In genomic region chr16:23843143-23843542, GRCh38 we compare ENCODE assay signal across 15 cellular contexts. TPM values are rescaled to one million over a fixed set of nuclear protein-coding genes. Genes with fewer than 3 reads are reported as not detected.
DNase-seq lines count a peak whose midpoint lies in the region; ATAC-seq lines count a peak whose summit lies in the region.
"Had no signal": no experiment of that assay in that cellular context is flagged by ENCODE, and none has a peak within 500 bp of the region (broad histone marks: within the 10 kb centered on the region; RNA-seq: fewer than 3 reads in every experiment).

No MANE protein-coding gene starts in this region.

- DNase-seq in CD8-positive, alpha-beta memory T cell = no peak
- DNase-seq in activated T-helper 1 cell treated with anti-CD3 and anti-CD28 coated beads, Interleukin-12 subunit alpha, Interleukin-12 subunit beta, Interleukin-2, Interleukin-4 antibody, amounts not matched to agents 30 ng/mL and 10 ng/mL and 1 ng/mL, durations not matched to agents 14 hours and 24 hours and 36 hours (ENCODE audit: low spot score) = no peak
- DNase-seq in ACHN (no peak), NCI-H1048 (lab: John Stamatoyannopoulos, UW) (no peak), aorta (no peak)
- DNase-seq: left cardiac atrium; naive thymus-derived CD4-positive, alpha-beta T cell; NCI-H526; stimulated activated CD4-positive, alpha-beta T cell treated with anti-CD3 and anti-CD28 coated beads, Interleukin-4, amount 100 ng/mL, for 24 hours had no signal

- H3K36me3 ChIP-seq in CD8-positive, alpha-beta memory T cell (ENCODE audit: insufficient read depth, low read length) = peaks cover 6% of the 10 kb centered on the region
- H3K36me3 ChIP-seq in aorta (ENCODE audit: control insufficient read depth in 1 of 2, insufficient read depth in 2 of 2, low read length in 1 of 2) = no peaks in the 10 kb centered on the region

- CTCF ChIA-PET in CD8-positive, alpha-beta memory T cell (lab: Charles Lee) = interaction anchor here (1.0 to 1.2 kb wide), 2 partner anchors 16 to 40 kb away, joined by 3 read pairs; no protein-coding TSS in a partner anchor

- H3K9me3 ChIP-seq in CD8-positive, alpha-beta memory T cell (ENCODE audit: low read length) = no peaks in the 10 kb centered on the region
- no peaks in the 10 kb centered on the region for H3K9me3 ChIP-seq in aorta (ENCODE audit: control insufficient read depth, low read length)

- no peaks in the 10 kb centered on the region for H3K9me3 Mint-ChIP-seq in CD8-positive, alpha-beta memory T cell
- no peaks in the 10 kb centered on the region for H3K9me3 Mint-ChIP-seq in activated T-helper 1 cell treated with anti-CD3 and anti-CD28 coated beads, Interleukin-12 subunit alpha, Interleukin-12 subunit beta, Interleukin-2, Interleukin-4 antibody, amounts not matched to agents 30 ng/mL and 10 ng/mL and 1 ng/mL, durations not matched to agents 14 hours and 24 hours and 36 hours
- H3K9me3 Mint-ChIP-seq: GM23338 had no signal

- peak overlapping the region; percentile 32 to 80 (median 52) for H3K27ac Mint-ChIP-seq in CD8-positive, alpha-beta memory T cell
- peak overlapping the region; percentile 93 for H3K27ac Mint-ChIP-seq in activated T-helper 1 cell treated with anti-CD3 and anti-CD28 coated beads, Interleukin-12 subunit alpha, Interleukin-12 subunit beta, Interleukin-2, Interleukin-4 antibody, amounts not matched to agents 30 ng/mL and 10 ng/mL and 1 ng/mL, durations not matched to agents 14 hours and 24 hours and 36 hours
- H3K27ac Mint-ChIP-seq: GM23338 had no signal

- intact Hi-C loops in activated T-helper 1 cell treated with anti-CD3 and anti-CD28 coated beads, Interleukin-12 subunit alpha, Interleukin-12 subunit beta, Interleukin-2, Interleukin-4 antibody, amounts not matched to agents 30 ng/mL and 10 ng/mL and 1 ng/mL, durations not matched to agents 14 hours and 24 hours and 36 hours (cut with micrococcal nuclease) = loop anchor here (2.0 to 10.0 kb wide), 4 partner anchors 168 to 1172 kb away; partner anchors contain the start of gene ARHGAP17
- intact Hi-C loops in aorta (cut with DNase I) = no loop called here

- H3K36me3 Mint-ChIP-seq in CD8-positive, alpha-beta memory T cell = peaks cover 0 to 42% (median 13%) of the 10 kb centered on the region in 3 donors
- peaks cover 65% of the 10 kb centered on the region for H3K36me3 Mint-ChIP-seq in activated T-helper 1 cell treated with anti-CD3 and anti-CD28 coated beads, Interleukin-12 subunit alpha, Interleukin-12 subunit beta, Interleukin-2, Interleukin-4 antibody, amounts not matched to agents 30 ng/mL and 10 ng/mL and 1 ng/mL, durations not matched to agents 14 hours and 24 hours and 36 hours (ENCODE audit: low read depth)

- no peak overlapping the region for H3K27ac ChIP-seq in CD8-positive, alpha-beta memory T cell (ENCODE audit: low read depth, low read length)
- no peak overlapping the region for H3K27ac ChIP-seq in aorta (ENCODE audit: low read depth in 1 of 2, low read length in 2 of 2)

- H3K27me3 ChIP-seq in CD8-positive, alpha-beta memory T cell (ENCODE audit: insufficient read depth, low read length, poor library complexity, severe bottlenecking) = no peaks in the 10 kb centered on the region
- H3K27me3 ChIP-seq in aorta (ENCODE audit: control insufficient read depth in 1 of 2, insufficient read depth in 2 of 2, low read length in 1 of 2) = no peaks in the 10 kb centered on the region

- POLR2A ChIA-PET in CD8-positive, alpha-beta memory T cell (lab: Charles Lee) = no interaction called here

- no peaks in the 10 kb centered on the region for H3K27me3 Mint-ChIP-seq in CD8-positive, alpha-beta memory T cell
- H3K27me3 Mint-ChIP-seq in activated T-helper 1 cell treated with anti-CD3 and anti-CD28 coated beads, Interleukin-12 subunit alpha, Interleukin-12 subunit beta, Interleukin-2, Interleukin-4 antibody, amounts not matched to agents 30 ng/mL and 10 ng/mL and 1 ng/mL, durations not matched to agents 14 hours and 24 hours and 36 hours (ENCODE audit: insufficient read depth) = no peaks in the 10 kb centered on the region
- H3K27me3 Mint-ChIP-seq: naive thymus-derived CD4-positive, alpha-beta T cell had no signal

- ATAC-seq in GM18511 (IDR thresholded peaks at IDR 0.05; ENCODE audit: unreplicated experiment) = peak; percentile 53
- ATAC-seq in HG03175 (IDR thresholded peaks at IDR 0.05; ENCODE audit: unreplicated experiment) = peak; percentile 41
- no peak for ATAC-seq in aorta (ENCODE audit: low FRiP score)
- ATAC-seq in HG03521 (IDR thresholded peaks at IDR 0.05; ENCODE audit: unreplicated experiment) = no peak
- ATAC-seq: GM23338; left cardiac atrium; naive thymus-derived CD4-positive, alpha-beta T cell had no signal

- in situ Hi-C loops in ACHN (cut with HindIII; ENCODE audit: low pct_ligation_motif_present, low pct_unique_long_range_greater_than_20kb, low sequenced_read_pairs) = no loop called here

- peaks cover 70 to 87% (median 84%) of the 10 kb centered on the region in 3 donors for H3K4me1 Mint-ChIP-seq in CD8-positive, alpha-beta memory T cell
- H3K4me1 Mint-ChIP-seq in activated T-helper 1 cell treated with anti-CD3 and anti-CD28 coated beads, Interleukin-12 subunit alpha, Interleukin-12 subunit beta, Interleukin-2, Interleukin-4 antibody, amounts not matched to agents 30 ng/mL and 10 ng/mL and 1 ng/mL, durations not matched to agents 14 hours and 24 hours and 36 hours (ENCODE audit: low read depth) = peaks cover 83% of the 10 kb centered on the region

- H3K4me3 ChIP-seq in CD8-positive, alpha-beta memory T cell (ENCODE audit: low read length) = no peak overlapping the region
- no peak overlapping the region for H3K4me3 ChIP-seq in aorta (ENCODE audit: low read length in 2 of 2)
- H3K4me3 ChIP-seq: GM23338 had no signal

- 60 to 68% methylated on average over 4 of the region's 4 CpGs for WGBS in aorta, 2 donors

- H3K4me3 Mint-ChIP-seq in CD8-positive, alpha-beta memory T cell = no peak overlapping the region
- no peak overlapping the region for H3K4me3 Mint-ChIP-seq in activated T-helper 1 cell treated with anti-CD3 and anti-CD28 coated beads, Interleukin-12 subunit alpha, Interleukin-12 subunit beta, Interleukin-2, Interleukin-4 antibody, amounts not matched to agents 30 ng/mL and 10 ng/mL and 1 ng/mL, durations not matched to agents 14 hours and 24 hours and 36 hours
- H3K4me3 Mint-ChIP-seq: GM23338; naive thymus-derived CD4-positive, alpha-beta T cell had no signal

- peaks cover 52% of the 10 kb centered on the region for H3K4me1 ChIP-seq in CD8-positive, alpha-beta memory T cell (ENCODE audit: insufficient read depth, low read length)
- no peaks in the 10 kb centered on the region for H3K4me1 ChIP-seq in aorta (ENCODE audit: control insufficient read depth in 1 of 2, insufficient read depth in 2 of 2, low read length in 2 of 2)

RNA-seq across cellular contexts. Expression of gene PRKCB, which starts 7.4 kb away (rescaled TPM):
- 10 to 100 TPM; 96.5 to 98.2 TPM for total RNA-seq in CD8-positive, alpha-beta memory T cell
- polyA plus RNA-seq in CD8-positive, alpha-beta memory T cell = 136 TPM
- total RNA-seq in activated T-helper 1 cell treated with anti-CD3 and anti-CD28 coated beads, Interleukin-12 subunit alpha, Interleukin-12 subunit beta, Interleukin-2, Interleukin-4 antibody, amounts not matched to agents 30 ng/mL and 10 ng/mL and 1 ng/mL, durations not matched to agents 14 hours and 24 hours and 36 hours = 100 and 109 TPM in 2 replicates
- 10 to 100 TPM in 1 of 2 donors, 1 to 10 TPM in 1; 6.3 to 16.7 TPM for total RNA-seq in aorta
- polyA plus RNA-seq in aorta = 1 to 10 TPM in 1 of 2 donors, under 1 TPM in 1; 0.28 to 4.5 TPM
- total RNA-seq: renal cortical epithelial cell had no signal
- polyA plus RNA-seq: BJ had no signal

Comparison
In these comparisons a context has a peak if more than half of its experiments do, and no peak if none do; other contexts are left out.
1. ATAC-seq: peak in GM18511 (single experiment) and HG03175 (single experiment); none in aorta (single experiment) and HG03521 (single experiment).